Comparison of ENCODE assay signal across 20 cellular contexts in genomic region chr7:5363729-5364128, GRCh38. TPM values are rescaled to one million over a fixed set of nuclear protein-coding genes. Genes with fewer than 3 reads are reported as not detected.
DNase-seq lines count a peak whose midpoint lies in the region; ATAC-seq and TF ChIP-seq lines count a peak whose summit lies in the region.
"Had no signal": no experiment of that assay in that cellular context is flagged by ENCODE, and none has a peak within 500 bp of the region (broad histone marks: within the 10 kb centered on the region; RNA-seq: fewer than 3 reads in every experiment).

No MANE protein-coding gene starts in this region.

- ATAC-seq in activated naive CD4-positive, alpha-beta T cell treated with anti-CD3 and anti-CD28 coated beads, Interleukin-2, amount 50 U/mL, for 72 hours: peak; percentile 35 to 64
- ATAC-seq in HG03432 (IDR thresholded peaks at IDR 0.05; ENCODE audit: unreplicated experiment): peak; percentile 45
- ATAC-seq in left lung: no peak
- ATAC-seq: left colon, PC-3, right cardiac atrium had no signal

- H3K27ac Mint-ChIP-seq in activated naive CD4-positive, alpha-beta T cell treated with anti-CD3 and anti-CD28 coated beads, Interleukin-2, amount 50 U/mL, for 72 hours: peak overlapping the region in 1 of 2 donors; percentile 44
- no peak overlapping the region for H3K27ac Mint-ChIP-seq in activated naive CD4-positive, alpha-beta T cell treated with anti-CD3 and anti-CD28 coated beads, Interleukin-2, amount 10 ng/mL, durations not matched to agents 7 days and 5 days
- H3K27ac Mint-ChIP-seq in type B pancreatic cell: peak overlapping the region; percentile 46

- CTCF ChIA-PET in activated naive CD4-positive, alpha-beta T cell treated with anti-CD3 and anti-CD28 coated beads, Interleukin-2, amount 10 ng/mL, durations not matched to agents 7 days and 5 days (lab: Charles Lee): interaction anchor here (1.1 to 3.7 kb wide), 5 partner anchors 9 to 301 kb away, joined by 3 to 17 read pairs (median 7); no protein-coding TSS in a partner anchor

- H3K36me3 Mint-ChIP-seq in activated naive CD4-positive, alpha-beta T cell treated with anti-CD3 and anti-CD28 coated beads, Interleukin-2, amount 50 U/mL, for 72 hours: no peaks in the 10 kb centered on the region
- peaks cover 33% of the 10 kb centered on the region for H3K36me3 Mint-ChIP-seq in activated naive CD4-positive, alpha-beta T cell treated with anti-CD3 and anti-CD28 coated beads, Interleukin-2, amount 10 ng/mL, durations not matched to agents 7 days and 5 days
- peaks cover 15% of the 10 kb centered on the region for H3K36me3 Mint-ChIP-seq in type B pancreatic cell

- peaks cover 14% of the 10 kb centered on the region for H3K4me1 Mint-ChIP-seq in activated naive CD4-positive, alpha-beta T cell treated with anti-CD3 and anti-CD28 coated beads, Interleukin-2, amount 10 ng/mL, durations not matched to agents 7 days and 5 days
- H3K4me1 Mint-ChIP-seq in type B pancreatic cell (ENCODE audit: unreplicated experiment): peaks cover 6% of the 10 kb centered on the region

- peaks cover 4 to 36% of the 10 kb centered on the region in 2 donors for H3K4me1 ChIP-seq in left lung

- no peak overlapping the region for H3K4me3 ChIP-seq in left lung
- H3K4me3 ChIP-seq: suprapubic skin had no signal

- no peak overlapping the region for H3K4me3 Mint-ChIP-seq in activated naive CD4-positive, alpha-beta T cell treated with anti-CD3 and anti-CD28 coated beads, Interleukin-2, amount 10 ng/mL, durations not matched to agents 7 days and 5 days
- no peak overlapping the region for H3K4me3 Mint-ChIP-seq in type B pancreatic cell

- no peaks in the 10 kb centered on the region for H3K27me3 Mint-ChIP-seq in activated naive CD4-positive, alpha-beta T cell treated with anti-CD3 and anti-CD28 coated beads, Interleukin-2, amount 10 ng/mL, durations not matched to agents 7 days and 5 days
- H3K27me3 Mint-ChIP-seq in type B pancreatic cell: no peaks in the 10 kb centered on the region

- peaks cover 0 to 72% of the 10 kb centered on the region in 2 donors for H3K36me3 ChIP-seq in left lung

- no peaks in the 10 kb centered on the region for H3K9me3 ChIP-seq in left lung
- H3K9me3 ChIP-seq: SK-N-SH, suprapubic skin had no signal

- H3K9me3 Mint-ChIP-seq in activated naive CD4-positive, alpha-beta T cell treated with anti-CD3 and anti-CD28 coated beads, Interleukin-2, amount 50 U/mL, for 72 hours: no peaks in the 10 kb centered on the region
- H3K9me3 Mint-ChIP-seq in activated naive CD4-positive, alpha-beta T cell treated with anti-CD3 and anti-CD28 coated beads, Interleukin-2, amount 10 ng/mL, durations not matched to agents 7 days and 5 days: no peaks in the 10 kb centered on the region
- H3K9me3 Mint-ChIP-seq in type B pancreatic cell: no peaks in the 10 kb centered on the region

- TF ChIP-seq CTCF in type B pancreatic cell (conservative IDR thresholded peaks at IDR 0.05): no peak
- TF ChIP-seq CTCF in left lung (IDR thresholded peaks at IDR 0.05): no peak

- no peaks in the 10 kb centered on the region for H3K27me3 ChIP-seq in left lung
- H3K27me3 ChIP-seq: suprapubic skin had no signal

- H3K27ac ChIP-seq in angular gyrus (ENCODE audit: low read depth, low read length): peak overlapping the region; percentile 31
- H3K27ac ChIP-seq in left lung: no peak overlapping the region
- H3K27ac ChIP-seq: HL-60, suprapubic skin had no signal

- intact Hi-C loops in left lung (cut with DNase I): loop anchor here in 1 of 2 donors (10.0 kb wide), 1 partner anchor 91 kb away; no protein-coding TSS in a partner anchor

- DNase-seq in activated naive CD4-positive, alpha-beta T cell treated with anti-CD3 and anti-CD28 coated beads, Interleukin-2, amount 50 U/mL, for 72 hours (ENCODE audit: low spot score in 2 of 2): no peak
- no peak for DNase-seq in activated naive CD4-positive, alpha-beta T cell treated with anti-CD3 and anti-CD28 coated beads, Interleukin-2, amount 10 ng/mL, durations not matched to agents 7 days and 5 days
- DNase-seq in type B pancreatic cell (ENCODE audit: extremely low spot score, unreplicated experiment) (no peak), dermis blood vessel endothelial cell (no peak), left lung (no peak), cortex of kidney (lab: John Stamatoyannopoulos, UW) (no peak)
- DNase-seq: activated CD8-positive, alpha-beta memory T cell treated with anti-CD3 and anti-CD28 coated beads, Interleukin-2, amount 50 U/mL, for 4 hours; GDM1; left colon; MV-4-11; NCI-H2029 treated with DMSO at 0.1 percent for 48 hours; NCI-H510A; PC-3; SK-N-SH; stimulated activated CD4-positive, alpha-beta T cell treated with anti-CD3 and anti-CD28 coated beads, Interleukin-1b, Interleukin-23, amount 100 ng/mL, for 48 hours had no signal

RNA-seq across cellular contexts. Expression of gene TNRC18, which starts 59.9 kb away (rescaled TPM):
- 10 to 100 TPM; 46.9 to 47.7 TPM for total RNA-seq in activated naive CD4-positive, alpha-beta T cell treated with anti-CD3 and anti-CD28 coated beads, Interleukin-2, amount 50 U/mL, for 72 hours
- total RNA-seq in type B pancreatic cell (ENCODE audit: low replicate concordance) (135 and 169 TPM in 2 replicates), dermis blood vessel endothelial cell (42.5 and 89.4 TPM in 2 replicates), left lung (100 to 1,000 TPM in 1 of 2 donors, 10 to 100 TPM in 1; 94.4 to 102 TPM)
